ENCODE assay signal across 12 cellular contexts in the genomic region with DNA sequence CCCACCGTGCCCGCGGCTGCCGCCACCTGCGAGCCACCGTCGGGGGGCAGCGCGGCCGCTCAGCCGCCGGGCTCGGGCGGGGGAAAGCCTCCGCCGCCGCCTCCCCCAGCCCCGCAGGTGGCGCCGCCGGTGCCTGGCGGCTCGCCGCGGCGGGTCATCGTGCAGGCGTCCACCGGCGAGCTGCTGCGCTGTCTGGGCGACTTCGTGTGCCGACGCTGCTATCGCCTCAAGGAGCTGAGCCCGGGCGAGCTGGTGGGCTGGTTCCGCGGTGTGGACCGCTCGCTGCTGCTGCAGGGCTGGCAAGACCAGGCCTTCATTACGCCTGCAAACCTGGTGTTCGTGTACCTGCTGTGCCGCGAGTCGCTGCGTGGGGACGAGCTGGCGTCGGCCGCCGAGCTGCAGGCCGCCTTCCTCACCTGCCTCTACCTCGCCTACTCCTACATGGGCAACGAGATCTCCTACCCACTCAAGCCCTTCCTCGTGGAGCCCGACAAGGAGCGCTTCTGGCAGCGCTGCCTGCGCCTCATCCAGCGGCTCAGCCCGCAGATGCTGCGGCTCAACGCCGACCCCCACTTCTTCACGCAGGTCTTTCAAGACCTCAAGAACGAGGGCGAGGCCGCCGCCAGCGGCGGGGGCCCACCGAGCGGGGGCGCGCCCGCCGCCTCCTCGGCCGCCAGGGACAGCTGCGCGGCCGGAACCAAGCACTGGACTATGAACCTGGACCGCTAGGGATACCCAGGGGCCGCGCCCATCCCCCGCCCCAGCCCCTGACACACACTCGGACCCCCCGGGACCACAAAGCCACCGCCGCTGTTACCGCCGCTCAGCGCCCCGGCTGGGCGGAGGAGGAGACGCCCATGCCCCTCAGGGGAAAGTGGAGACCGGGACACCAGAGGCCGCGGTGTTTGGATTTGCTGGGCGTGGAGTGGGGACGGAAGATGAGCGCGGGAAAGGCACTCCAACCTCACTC. TPM values are rescaled to one million over a fixed set of nuclear protein-coding genes. Genes with fewer than 3 reads are reported as not detected.
A peak's percentile ranks its signal among the peaks of the same experiment; 100 is the strongest.
DNase-seq lines count a peak whose midpoint lies in the region; ATAC-seq and TF ChIP-seq lines count a peak whose summit lies in the region.
"Had no signal": no experiment of that assay in that cellular context is flagged by ENCODE, and none has a peak within 500 bp of the region (broad histone marks: within the 10 kb centered on the region; RNA-seq: fewer than 3 reads in every experiment).

No MANE protein-coding gene starts in this region.

- H4K20me1 ChIP-seq in OCI-LY7 (ENCODE audit: insufficient read depth, low read length), result no peaks in the 10 kb centered on the region
- H4K20me1 ChIP-seq in hepatocyte (ENCODE audit: insufficient read depth, poor library complexity, severe bottlenecking), result no peaks in the 10 kb centered on the region

- peak overlapping the region; percentile 64 for H3K4me3 Mint-ChIP-seq in activated naive CD4-positive, alpha-beta T cell treated with anti-CD3 and anti-CD28 coated beads, Interleukin-2, amount 50 U/mL, for 24 hours

- no peaks in the 10 kb centered on the region for H3K79me2 ChIP-seq in OCI-LY7 (ENCODE audit: insufficient read depth, low read depth, low read length)
- no peaks in the 10 kb centered on the region for H3K79me2 ChIP-seq in hepatocyte

- H3K9me3 ChIP-seq in OCI-LY7 (ENCODE audit: low read length), result no peaks in the 10 kb centered on the region
- no peaks in the 10 kb centered on the region for H3K9me3 ChIP-seq in hepatocyte (ENCODE audit: low read depth)
- H3K9me3 ChIP-seq: colonic mucosa had no signal

- H3K4me1 ChIP-seq in OCI-LY7 (ENCODE audit: insufficient read depth, low read length, poor library complexity, severe bottlenecking) (peaks cover 6% of the 10 kb centered on the region), hepatocyte (ENCODE audit: insufficient read depth) (peaks cover 7% of the 10 kb centered on the region)
- H3K4me1 ChIP-seq: colonic mucosa had no signal

- H3K36me3 ChIP-seq in OCI-LY7 (ENCODE audit: insufficient read depth, low read length) (no peaks in the 10 kb centered on the region), hepatocyte (replicated peaks; ENCODE audit: insufficient read depth, low read depth) (no peaks in the 10 kb centered on the region)
- H3K36me3 ChIP-seq: colonic mucosa had no signal

- TF ChIP-seq CTCF in OCI-LY7 (conservative IDR thresholded peaks at IDR 0.05; ENCODE audit: low read length) (no peak), hepatocyte (IDR thresholded peaks at IDR 0.05; ENCODE audit: poor library complexity) (no peak)

- peaks cover 60% of the 10 kb centered on the region for H3K27me3 Mint-ChIP-seq in activated naive CD4-positive, alpha-beta T cell treated with anti-CD3 and anti-CD28 coated beads, Interleukin-2, amount 50 U/mL, for 24 hours

- POLR2A ChIA-PET in OCI-LY7 (lab: Charles Lee), result interaction anchor here (1.4 kb wide), 1 partner anchor 51 kb away, joined by 5 read pairs; no protein-coding TSS in a partner anchor

- peaks cover 13% of the 10 kb centered on the region for H3K4me1 Mint-ChIP-seq in activated naive CD4-positive, alpha-beta T cell treated with anti-CD3 and anti-CD28 coated beads, Interleukin-2, amount 50 U/mL, for 24 hours

- WGBS in hepatocyte (ENCODE audit: low lambda C conversion rate, missing lambda C conversion rate), result 7% methylated on average over 91 of the region's 105 CpGs

- no TSS peak for BruUV-seq in OCI-LY7 (replicated peaks; lab: Mats Ljungman, UMichigan)

- peaks cover 83% of the 10 kb centered on the region for H3K27me3 ChIP-seq in hepatocyte

- peaks cover 1% of the 10 kb centered on the region for H3K36me3 Mint-ChIP-seq in activated naive CD4-positive, alpha-beta T cell treated with anti-CD3 and anti-CD28 coated beads, Interleukin-2, amount 50 U/mL, for 24 hours

- H3K27ac ChIP-seq in OCI-LY7 (ENCODE audit: low read depth, low read length, poor library complexity, severe bottlenecking), result no peak overlapping the region
- H3K27ac ChIP-seq in hepatocyte, result no peak overlapping the region
- H3K27ac ChIP-seq in temporal lobe (ENCODE audit: low read depth, low read length), result peak overlapping the region; percentile 36
- H3K27ac ChIP-seq: colonic mucosa had no signal

- H3K4me3 ChIP-seq in OCI-LY7 (ENCODE audit: low read depth, low read length, poor library complexity, severe bottlenecking) (peak overlapping the region; percentile 72), hepatocyte (no peak overlapping the region)

- H2AFZ ChIP-seq in OCI-LY7 (ENCODE audit: low read length), result no peak overlapping the region; the same call in 1 of the 2 replicates
- H2AFZ ChIP-seq in hepatocyte, result no peak overlapping the region

- H3K9me2 ChIP-seq in OCI-LY7 (ENCODE audit: insufficient read depth, low read length) (no peaks in the 10 kb centered on the region), hepatocyte (replicated peaks; ENCODE audit: insufficient read depth) (no peaks in the 10 kb centered on the region)

- no peaks in the 10 kb centered on the region for H3K9me3 Mint-ChIP-seq in activated naive CD4-positive, alpha-beta T cell treated with anti-CD3 and anti-CD28 coated beads, Interleukin-2, amount 50 U/mL, for 24 hours

- intact Hi-C loops in OCI-LY7 (cut with micrococcal nuclease; ENCODE audit: unreplicated experiment), result no loop called here

- CTCF ChIA-PET in OCI-LY7 (lab: Charles Lee; ENCODE audit: unreplicated experiment), result no interaction called here

- DNase-seq in activated naive CD4-positive, alpha-beta T cell (lab: John Stamatoyannopoulos, UW), result no peak
- DNase-seq in OCI-LY7 (ENCODE audit: low spot score) (no peak), hepatocyte (ENCODE audit: low spot score) (no peak), activated gamma-delta T cell treated with Interleukin-2 at 50 U/mL for 16 hours (no peak)
- no peak for DNase-seq in activated CD4-positive, alpha-beta T cell treated with anti-CD3 and anti-CD28 coated beads, Interleukin-2, amount 50 U/mL, for 4 hours
- DNase-seq: colonic mucosa; stimulated activated CD4-positive, alpha-beta T cell treated with anti-CD3 and anti-CD28 coated beads, Interleukin-4, amount 100 ng/mL, for 24 hours had no signal

- no peak for ATAC-seq in HG02763 (IDR thresholded peaks at IDR 0.05; ENCODE audit: unreplicated experiment)

- H3K4me2 ChIP-seq in OCI-LY7 (ENCODE audit: low read length) (peak overlapping the region; percentile 83), hepatocyte (peak overlapping the region; percentile 96)

- no peak overlapping the region for H3K27ac Mint-ChIP-seq in activated naive CD4-positive, alpha-beta T cell treated with anti-CD3 and anti-CD28 coated beads, Interleukin-2, amount 50 U/mL, for 24 hours

RNA-seq across cellular contexts. Expression of a gene that starts 1.0 kb away (rescaled TPM):
- 0.09 and 0.41 TPM in 2 replicates for total RNA-seq in OCI-LY7 (2014; rRNA removed; shearing (Covaris generic))
- 0.57 and 0.63 TPM in 2 replicates for total RNA-seq in OCI-LY7 (2022)
- 0.08 and 0.37 TPM in 2 replicates for total RNA-seq in hepatocyte
- polyA plus RNA-seq in hepatocyte, result not detected in 2 replicates
- 11.6 TPM for total RNA-seq in temporal lobe
- total RNA-seq: left cardiac atrium; T-helper 2 cell treated with Interferon-gamma antibody and Interleukin-4, amounts not matched to agents 100 ng/mL and 5 ng/mL, for 36 hours had no signal

RNA-seq across cellular contexts. Expression of a gene that starts 24.5 kb away (rescaled TPM):
- total RNA-seq in OCI-LY7 (2014; rRNA removed; shearing (Covaris generic)), result not detected in 2 replicates
- total RNA-seq in OCI-LY7 (2022) (not detected in 2 replicates), hepatocyte (0.70 TPM in 1 of 2 replicates, not detected in the other), temporal lobe (not detected)
- 0.58 and 2.1 TPM in 2 replicates for polyA plus RNA-seq in hepatocyte
- total RNA-seq: left cardiac atrium; T-helper 2 cell treated with Interferon-gamma antibody and Interleukin-4, amounts not matched to agents 100 ng/mL and 5 ng/mL, for 36 hours had no signal

RNA-seq across cellular contexts. Expression of a gene that starts 32.7 kb away (rescaled TPM):
- total RNA-seq in OCI-LY7 (2014; rRNA removed; shearing (Covaris generic)), result not detected in 2 replicates
- total RNA-seq in OCI-LY7 (2022) (not detected in 2 replicates), hepatocyte (0.90 TPM in 1 of 2 replicates, not detected in the other), temporal lobe (not detected)
- not detected in 2 replicates for polyA plus RNA-seq in hepatocyte
- total RNA-seq: left cardiac atrium; T-helper 2 cell treated with Interferon-gamma antibody and Interleukin-4, amounts not matched to agents 100 ng/mL and 5 ng/mL, for 36 hours had no signal
